13 cellular contexts compared by ENCODE assay signal in the genomic region with DNA sequence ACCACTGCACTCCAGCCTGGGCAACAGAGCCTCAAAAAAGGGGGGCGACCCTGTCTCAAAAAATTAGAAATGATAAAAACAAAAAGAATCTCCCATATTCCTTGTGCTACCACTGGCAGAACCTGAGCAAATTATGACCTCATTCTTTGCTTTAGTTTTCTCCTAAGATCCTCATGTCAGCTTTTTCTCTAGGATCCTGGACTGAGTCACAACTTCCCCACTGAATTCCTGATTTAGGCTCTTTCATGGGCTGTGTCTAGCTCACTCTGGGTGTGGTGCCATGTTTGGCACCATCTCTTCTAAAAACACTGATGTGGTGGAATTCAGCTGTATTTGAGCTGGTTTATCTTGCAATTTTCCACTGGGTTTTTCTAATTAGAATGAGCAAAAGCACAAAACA. TPM values are rescaled to one million over a fixed set of nuclear protein-coding genes. Genes with fewer than 3 reads are reported as not detected.
DNase-seq lines count a peak whose midpoint lies in the region; ATAC-seq and TF ChIP-seq lines count a peak whose summit lies in the region.
"Had no signal": no experiment of that assay in that cellular context is flagged by ENCODE, and none has a peak within 500 bp of the region (broad histone marks: within the 10 kb centered on the region; RNA-seq: fewer than 3 reads in every experiment).

No MANE protein-coding gene starts in this region.

- H3K36me3 ChIP-seq in GM23248 (ENCODE audit: low read depth) (0 out of 2 replicates have a peak, but pooled peaks cover 5% of the 10 kb centered on the region), brain microvascular endothelial cell (replicated peaks) (no peaks in the 10 kb centered on the region)

- peak; percentile 69 for ATAC-seq in Right ventricle myocardium superior (ENCODE audit: poor library complexity)

- peaks cover 14% of the 10 kb centered on the region for H3K4me1 ChIP-seq in GM23248 (ENCODE audit: insufficient read depth)

- H3K4me3 ChIP-seq in GM23248: no peak overlapping the region
- no peak overlapping the region for H3K4me3 ChIP-seq in brain microvascular endothelial cell (ENCODE audit: low read depth, low read length)
- H3K4me3 ChIP-seq in skeletal muscle cell (ENCODE audit: low read depth, low read length): no peak overlapping the region
- H3K4me3 ChIP-seq: esophagus squamous epithelium had no signal

- no peaks in the 10 kb centered on the region for H3K9me2 ChIP-seq in GM23248 (ENCODE audit: insufficient read depth)

- no peaks in the 10 kb centered on the region for H3K27me3 Mint-ChIP-seq in progenitor cell of endocrine pancreas
- H3K27me3 Mint-ChIP-seq: naive B cell had no signal

- no peak overlapping the region for H3K27ac Mint-ChIP-seq in progenitor cell of endocrine pancreas
- H3K27ac Mint-ChIP-seq: naive B cell had no signal

- H3K9me3 ChIP-seq in GM23248 (ENCODE audit: low read depth): no peaks in the 10 kb centered on the region
- H3K9me3 ChIP-seq: esophagus squamous epithelium had no signal

- TF ChIP-seq CTCF in brain microvascular endothelial cell (IDR thresholded peaks at IDR 0.05; ENCODE audit: low read depth, low read length, missing control alignments) (no peak), progenitor cell of endocrine pancreas (IDR thresholded peaks at IDR 0.05; ENCODE audit: unreplicated experiment) (no peak)

- peak overlapping the region; percentile 15 for H3K4me2 ChIP-seq in GM23248 (ENCODE audit: unreplicated experiment)

- 60 to 70% methylated on average over 1 of the region's 1 CpG for WGBS in GM23248 (ENCODE audit: low coverage in 1 of 2, low lambda C conversion rate in 2 of 2, missing lambda C conversion rate in 2 of 2), 2 experiments

- peaks cover 3% of the 10 kb centered on the region for H3K4me1 Mint-ChIP-seq in progenitor cell of endocrine pancreas (ENCODE audit: low read depth)
- H3K4me1 Mint-ChIP-seq: naive B cell had no signal

- no peaks in the 10 kb centered on the region for H4K20me1 ChIP-seq in GM23248 (ENCODE audit: insufficient read depth)

- DNase-seq in GM23248 (peak; percentile 91), brain microvascular endothelial cell (peak; percentile 43), Right ventricle myocardium superior (no peak), skeletal muscle cell (ENCODE audit: low read depth) (peak; percentile 4), progenitor cell of endocrine pancreas (ENCODE audit: low spot score, unreplicated experiment) (no peak), NCI-H1417 treated with DMSO at 0.1 percent for 48 hours (lab: John Stamatoyannopoulos, UW) (no peak)
- no peak for DNase-seq in stimulated activated CD4-positive, alpha-beta T cell treated with anti-CD3 and anti-CD28 coated beads, Interleukin-12 subunit alpha, Interleukin-12 subunit beta, amount 100 ng/mL, for 4 hours
- DNase-seq: activated naive CD4-positive, alpha-beta T cell treated with Interleukin-2 at 50 U/mL for 16 hours; cerebellar nuclear complex; esophagus squamous epithelium; naive B cell; NCI-H1417; NCI-H69 had no signal

- H2AFZ ChIP-seq in GM23248: no peak overlapping the region

- no peak overlapping the region for H3K9ac ChIP-seq in GM23248

- no peak overlapping the region for H3K4me3 Mint-ChIP-seq in progenitor cell of endocrine pancreas (ENCODE audit: low read depth)
- H3K4me3 Mint-ChIP-seq: naive B cell had no signal

- in situ Hi-C loops in GM23248 (cut with MboI) (no loop called here), brain microvascular endothelial cell (cut with HindIII; ENCODE audit: low pct_ligation_motif_present, low sequenced_read_pairs) (no loop called here)

- H3K27me3 ChIP-seq in GM23248 (replicated peaks; ENCODE audit: insufficient read depth) (no peaks in the 10 kb centered on the region), brain microvascular endothelial cell (replicated peaks) (no peaks in the 10 kb centered on the region)
- H3K27me3 ChIP-seq: esophagus squamous epithelium had no signal

- H3K27ac ChIP-seq in GM23248 (peak overlapping the region; percentile 40), brain microvascular endothelial cell (no peak overlapping the region)

- peaks cover 21% of the 10 kb centered on the region for H3K36me3 Mint-ChIP-seq in progenitor cell of endocrine pancreas (ENCODE audit: insufficient read depth)

- intact Hi-C loops in Right ventricle myocardium superior (cut with DNase I): no loop called here

- H3K79me2 ChIP-seq in GM23248 (ENCODE audit: insufficient read depth): peaks cover 32% of the 10 kb centered on the region

- H3K9me3 Mint-ChIP-seq in progenitor cell of endocrine pancreas (ENCODE audit: low read depth): peaks cover 14% of the 10 kb centered on the region

- peaks cover 14% of the 10 kb centered on the region for H3F3A ChIP-seq in GM23248 (ENCODE audit: insufficient read depth)

RNA-seq across cellular contexts. Expression of a gene that starts 37.1 kb away (rescaled TPM):
- total RNA-seq in GM23248 (2014; rRNA removed; shearing (Covaris generic)): 18.3 and 20.7 TPM in 2 replicates
- polyA plus RNA-seq in GM23248 (2016; fragmentation: Nextera tagmentation; extraction: Ambion mirVana): 8.9 and 9.0 TPM in 2 replicates
- total RNA-seq in Right ventricle myocardium superior: 96.9 TPM
- total RNA-seq in progenitor cell of endocrine pancreas: 71.9 and 72.6 TPM in 2 replicates

Comparison
In these comparisons a context has a peak if more than half of its experiments do, and no peak if none do; other contexts are left out.
1. DNase-seq: peak in GM23248 (single experiment), brain microvascular endothelial cell (single experiment) and skeletal muscle cell (single experiment); none in Right ventricle myocardium superior (single experiment), progenitor cell of endocrine pancreas (single experiment), stimulated activated CD4-positive, alpha-beta T cell treated with anti-CD3 and anti-CD28 coated beads, Interleukin-12 subunit alpha, Interleukin-12 subunit beta, amount 100 ng/mL, for 4 hours (single experiment) and NCI-H1417 treated with DMSO at 0.1 percent for 48 hours (single experiment).